8 cellular contexts compared by ENCODE assay signal in genomic region chr2:35788543-35788942, GRCh38.
"Had no signal": no experiment of that assay in that cellular context is flagged by ENCODE, and none has a peak within 500 bp of the region (broad histone marks: within the 10 kb centered on the region; RNA-seq: fewer than 3 reads in every experiment).

No MANE protein-coding gene starts in this region.

- H3K4me3 Mint-ChIP-seq: HFFc6 had no signal

- H3K9me3 ChIP-seq: HAP-1 had no signal

- H2AFZ ChIP-seq: GM23248 had no signal

- H3K9ac ChIP-seq: GM23248 had no signal

- DNase-seq: GM23248, GOT3, H7, HFFc6, IMR-90 had no signal

- H3K4me3 ChIP-seq: GM23248, HAP-1, K562 had no signal

- H3K27ac Mint-ChIP-seq: HFFc6 had no signal

- H3K27ac ChIP-seq: GM23248 had no signal

- H3K36me3 ChIP-seq: HAP-1 had no signal

- ATAC-seq: HCT116, K562 had no signal

- H3K4me1 ChIP-seq: HAP-1 had no signal
